Comparison of ENCODE assay signal across 1 cellular context in genomic region chr3:120143676-120144075, GRCh38.
A peak's percentile ranks its signal among the peaks of the same experiment; 100 is the strongest.
TF ChIP-seq lines count a peak whose summit lies in the region.

No MANE protein-coding gene starts in this region.

TF ChIP-seq in HepG2, 621 proteins besides CTCF, POLR2A, EP300 and RAD21:
- TF ChIP-seq ZNF770 (CRISPR knock-in tag; IDR thresholded peaks at IDR 0.05): peak; percentile 37; the same call in 1 of the 2 replicates
- TF ChIP-seq DBP (CRISPR knock-in tag; IDR thresholded peaks at IDR 0.05; ENCODE audit: not compliant biosample characterization): no peak
TF ChIP-seq in HepG2: peak in this region for 1.
